In genomic region chr17:19002805-19003542, GRCh38 we compare ENCODE assay signal across 9 cellular contexts. TPM values are rescaled to one million over a fixed set of nuclear protein-coding genes. Genes with fewer than 3 reads are reported as not detected.
DNase-seq lines count a peak whose midpoint lies in the region; ATAC-seq and TF ChIP-seq lines count a peak whose summit lies in the region.
"Had no signal": no experiment of that assay in that cellular context is flagged by ENCODE, and none has a peak within 500 bp of the region (broad histone marks: within the 10 kb centered on the region; RNA-seq: fewer than 3 reads in every experiment).

No MANE protein-coding gene starts in this region.

- peaks cover 0 to 4% (median 0%) of the 10 kb centered on the region in 3 donors for H3K9me3 ChIP-seq in gastroesophageal sphincter
- no peaks in the 10 kb centered on the region for H3K9me3 ChIP-seq in upper lobe of right lung
- H3K9me3 ChIP-seq: SJSA1 had no signal

- H3K27ac ChIP-seq in gastroesophageal sphincter, result peak overlapping the region in 3 of 4 donors; percentile 3 to 83 (median 77)
- no peak overlapping the region for H3K27ac ChIP-seq in upper lobe of right lung
- H3K27ac ChIP-seq: SJSA1 had no signal

- no peak for ATAC-seq in activated CD8-positive, alpha-beta T cell treated with anti-CD3 and anti-CD28 coated beads, Interleukin-2, amount 10 ng/mL, durations not matched to agents 7 days and 5 days
- ATAC-seq in gastroesophageal sphincter, result no peak
- no peak for ATAC-seq in stimulated activated naive B cell treated with anti-CD40 and anti-IgM and Interleukin-4, amounts not matched to agents 10 μg/mL and 1 μg/mL and 100 μg/mL, for 72 hours (replicated peaks)
- no peak for ATAC-seq in upper lobe of right lung

- H3K27me3 ChIP-seq in gastroesophageal sphincter (no peaks in the 10 kb centered on the region), upper lobe of right lung (no peaks in the 10 kb centered on the region)
- H3K27me3 ChIP-seq: SJSA1 had no signal

- TF ChIP-seq EP300 in gastroesophageal sphincter (IDR thresholded peaks at IDR 0.05), result no peak

- H3K4me3 ChIP-seq in gastroesophageal sphincter (peak overlapping the region in 1 of 2 donors; percentile 71), upper lobe of right lung (no peak overlapping the region)

- POLR2A ChIA-PET in activated CD8-positive, alpha-beta T cell treated with anti-CD3 and anti-CD28 coated beads, Interleukin-2, amount 10 ng/mL, durations not matched to agents 7 days and 5 days (lab: Charles Lee), result interaction anchor here (1.0 to 1.6 kb wide), 2 partner anchors 10 to 20 kb away, joined by 5 read pairs; no protein-coding TSS in a partner anchor

- H3K27me3 Mint-ChIP-seq in T-helper 1 cell treated with Interleukin-12 subunit alpha and Interleukin-12 subunit beta and Interleukin-4 antibody, amounts not matched to agents 30 μg/mL and 1 μg/mL, for 36 hours (ENCODE audit: low read depth), result peaks cover 12% of the 10 kb centered on the region
- H3K27me3 Mint-ChIP-seq in activated CD8-positive, alpha-beta T cell treated with anti-CD3 and anti-CD28 coated beads, Interleukin-2, amount 10 ng/mL, durations not matched to agents 7 days and 5 days (ENCODE audit: low read depth), result peaks cover 18% of the 10 kb centered on the region
- H3K27me3 Mint-ChIP-seq in stimulated activated naive B cell treated with anti-CD40 and anti-IgM and Interleukin-4, amounts not matched to agents 10 μg/mL and 1 μg/mL and 100 μg/mL, for 72 hours, result no peaks in the 10 kb centered on the region

- TF ChIP-seq CTCF in gastroesophageal sphincter (IDR thresholded peaks at IDR 0.05) (no peak), upper lobe of right lung (IDR thresholded peaks at IDR 0.05) (no peak)

- H3K27ac Mint-ChIP-seq in T-helper 1 cell treated with Interleukin-12 subunit alpha and Interleukin-12 subunit beta and Interleukin-4 antibody, amounts not matched to agents 30 μg/mL and 1 μg/mL, for 36 hours, result peak overlapping the region; percentile 36
- no peak overlapping the region for H3K27ac Mint-ChIP-seq in activated CD8-positive, alpha-beta T cell treated with anti-CD3 and anti-CD28 coated beads, Interleukin-2, amount 10 ng/mL, durations not matched to agents 7 days and 5 days
- peak overlapping the region; percentile 71 for H3K27ac Mint-ChIP-seq in stimulated activated naive B cell treated with anti-CD40 and anti-IgM and Interleukin-4, amounts not matched to agents 10 μg/mL and 1 μg/mL and 100 μg/mL, for 72 hours

- DNase-seq in T-helper 1 cell, result no peak
- DNase-seq in activated CD8-positive, alpha-beta T cell treated with anti-CD3 and anti-CD28 coated beads, Interleukin-2, amount 10 ng/mL, durations not matched to agents 7 days and 5 days, result no peak
- DNase-seq in stimulated activated naive B cell treated with anti-CD40 and anti-IgM and Interleukin-4, amounts not matched to agents 10 μg/mL and 1 μg/mL and 100 μg/mL, for 72 hours, result no peak
- no peak for DNase-seq in upper lobe of right lung
- DNase-seq in NCI-H748 (lab: John Stamatoyannopoulos, UW; ENCODE audit: unreplicated experiment), result no peak
- no peak for DNase-seq in HUDEP-2 (lab: John Stamatoyannopoulos, UW; ENCODE audit: unreplicated experiment in 76 of 76)

- WGBS in gastroesophageal sphincter (ENCODE audit: low coverage in 1 of 2), 2 donors, result 100% methylated on average over 1 of the region's 11 CpGs; no CpG with 5 or more reads in 1 of the 2 donors

- H3K36me3 ChIP-seq in gastroesophageal sphincter (no peaks in the 10 kb centered on the region), upper lobe of right lung (no peaks in the 10 kb centered on the region)

- peak overlapping the region; percentile 72 for H3K4me3 Mint-ChIP-seq in T-helper 1 cell treated with Interleukin-12 subunit alpha and Interleukin-12 subunit beta and Interleukin-4 antibody, amounts not matched to agents 30 μg/mL and 1 μg/mL, for 36 hours
- peak overlapping the region; percentile 69 for H3K4me3 Mint-ChIP-seq in activated CD8-positive, alpha-beta T cell treated with anti-CD3 and anti-CD28 coated beads, Interleukin-2, amount 10 ng/mL, durations not matched to agents 7 days and 5 days
- peak overlapping the region; percentile 85 to 86 for H3K4me3 Mint-ChIP-seq in stimulated activated naive B cell treated with anti-CD40 and anti-IgM and Interleukin-4, amounts not matched to agents 10 μg/mL and 1 μg/mL and 100 μg/mL, for 72 hours

- H3K9me3 Mint-ChIP-seq in T-helper 1 cell treated with Interleukin-12 subunit alpha and Interleukin-12 subunit beta and Interleukin-4 antibody, amounts not matched to agents 30 μg/mL and 1 μg/mL, for 36 hours, result no peaks in the 10 kb centered on the region
- no peaks in the 10 kb centered on the region for H3K9me3 Mint-ChIP-seq in activated CD8-positive, alpha-beta T cell treated with anti-CD3 and anti-CD28 coated beads, Interleukin-2, amount 10 ng/mL, durations not matched to agents 7 days and 5 days (ENCODE audit: insufficient read depth)
- H3K9me3 Mint-ChIP-seq in stimulated activated naive B cell treated with anti-CD40 and anti-IgM and Interleukin-4, amounts not matched to agents 10 μg/mL and 1 μg/mL and 100 μg/mL, for 72 hours, result no peaks in the 10 kb centered on the region

- H3K4me1 Mint-ChIP-seq in T-helper 1 cell treated with Interleukin-12 subunit alpha and Interleukin-12 subunit beta and Interleukin-4 antibody, amounts not matched to agents 30 μg/mL and 1 μg/mL, for 36 hours (ENCODE audit: low read depth), result peaks cover 16% of the 10 kb centered on the region
- H3K4me1 Mint-ChIP-seq in activated CD8-positive, alpha-beta T cell treated with anti-CD3 and anti-CD28 coated beads, Interleukin-2, amount 10 ng/mL, durations not matched to agents 7 days and 5 days (ENCODE audit: low read depth), result peaks cover 23% of the 10 kb centered on the region
- peaks cover 24 to 48% of the 10 kb centered on the region in 2 donors for H3K4me1 Mint-ChIP-seq in stimulated activated naive B cell treated with anti-CD40 and anti-IgM and Interleukin-4, amounts not matched to agents 10 μg/mL and 1 μg/mL and 100 μg/mL, for 72 hours

- CTCF ChIA-PET in activated CD8-positive, alpha-beta T cell treated with anti-CD3 and anti-CD28 coated beads, Interleukin-2, amount 10 ng/mL, durations not matched to agents 7 days and 5 days (lab: Charles Lee), result interaction anchor here (2.8 kb wide), 1 partner anchor 42 kb away, joined by 12 read pairs; no protein-coding TSS in a partner anchor

- peaks cover 0 to 29% (median 0%) of the 10 kb centered on the region in 3 donors for H3K4me1 ChIP-seq in gastroesophageal sphincter
- H3K4me1 ChIP-seq in upper lobe of right lung, result peaks cover 5% of the 10 kb centered on the region

- intact Hi-C loops in upper lobe of right lung (cut with DNase I), result no loop called here

- TF ChIP-seq POLR2A in gastroesophageal sphincter (IDR thresholded peaks at IDR 0.05), result no peak

- H3K36me3 Mint-ChIP-seq in T-helper 1 cell treated with Interleukin-12 subunit alpha and Interleukin-12 subunit beta and Interleukin-4 antibody, amounts not matched to agents 30 μg/mL and 1 μg/mL, for 36 hours (ENCODE audit: low read depth), result peaks cover 5% of the 10 kb centered on the region
- H3K36me3 Mint-ChIP-seq in activated CD8-positive, alpha-beta T cell treated with anti-CD3 and anti-CD28 coated beads, Interleukin-2, amount 10 ng/mL, durations not matched to agents 7 days and 5 days (ENCODE audit: low read depth), result no peaks in the 10 kb centered on the region
- peaks cover 17 to 21% of the 10 kb centered on the region in 2 donors for H3K36me3 Mint-ChIP-seq in stimulated activated naive B cell treated with anti-CD40 and anti-IgM and Interleukin-4, amounts not matched to agents 10 μg/mL and 1 μg/mL and 100 μg/mL, for 72 hours

RNA-seq across cellular contexts. Expression of gene FAM83G, which starts 1.6 kb away (rescaled TPM):
- total RNA-seq in activated CD8-positive, alpha-beta T cell treated with anti-CD3 and anti-CD28 coated beads, Interleukin-2, amount 10 ng/mL, durations not matched to agents 7 days and 5 days, result 1 to 10 TPM; 4.0 to 4.5 TPM
- total RNA-seq in gastroesophageal sphincter (10 to 100 TPM in 3 of 4 donors, 1 to 10 TPM in 1; 6.7 to 17.9 (median 11.7) TPM), upper lobe of right lung (8.3 TPM)

RNA-seq across cellular contexts. Expression of gene GRAP, which starts 43.8 kb away (rescaled TPM):
- total RNA-seq in activated CD8-positive, alpha-beta T cell treated with anti-CD3 and anti-CD28 coated beads, Interleukin-2, amount 10 ng/mL, durations not matched to agents 7 days and 5 days, result 10 to 100 TPM; 25.9 to 26.3 TPM
- total RNA-seq in gastroesophageal sphincter, result 1 to 10 TPM; 1.1 to 7.1 (median 4.1) TPM
- total RNA-seq in upper lobe of right lung, result 10.6 TPM

RNA-seq across cellular contexts. Expression of gene SLC5A10, which starts 51.0 kb away (rescaled TPM):
- not detected for total RNA-seq in activated CD8-positive, alpha-beta T cell treated with anti-CD3 and anti-CD28 coated beads, Interleukin-2, amount 10 ng/mL, durations not matched to agents 7 days and 5 days
- total RNA-seq in gastroesophageal sphincter (not detected), upper lobe of right lung (not detected)
